Comparison of ENCODE assay signal across 8 cellular contexts in the genomic region with DNA sequence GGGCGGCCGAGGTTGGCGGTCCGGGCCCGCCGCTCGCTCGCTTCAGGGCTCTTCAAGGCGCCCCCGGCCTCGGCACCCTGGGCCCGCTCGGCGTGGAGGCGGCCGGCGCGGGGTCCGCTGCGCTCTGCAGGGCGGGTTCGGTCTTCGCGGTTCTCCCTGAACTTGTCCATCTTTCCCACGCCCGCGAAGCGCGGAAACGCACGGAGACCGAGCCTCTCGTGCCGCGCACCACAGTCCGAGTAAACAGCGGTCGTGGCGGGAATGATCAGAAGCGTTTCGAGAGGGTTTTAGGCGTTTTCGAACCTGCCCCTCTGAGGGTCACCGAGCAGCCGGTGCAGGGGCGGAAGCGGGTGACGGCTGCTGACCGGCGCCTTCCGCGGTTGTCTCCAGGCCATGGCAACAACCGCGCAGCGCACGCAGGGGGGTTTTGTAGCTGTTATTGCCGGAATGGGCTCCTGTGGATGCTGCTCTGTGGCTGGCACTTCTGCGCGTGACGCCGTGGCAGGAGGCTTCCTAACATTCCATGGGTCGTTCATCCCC. TPM values are rescaled to one million over a fixed set of nuclear protein-coding genes. Genes with fewer than 3 reads are reported as not detected.
A peak's percentile ranks its signal among the peaks of the same experiment; 100 is the strongest.
DNase-seq lines count a peak whose midpoint lies in the region; ATAC-seq, FAIRE-seq and TF ChIP-seq lines count a peak whose summit lies in the region.

No MANE protein-coding gene starts in this region.

- H2AFZ ChIP-seq in ACC112 (ENCODE audit: low read length, unreplicated experiment) (peak overlapping the region; percentile 55), Karpas-422 (ENCODE audit: low read length) (peak overlapping the region; percentile 54), astrocyte (ENCODE audit: low read depth, low read length) (peak overlapping the region; percentile 75), smooth muscle cell (ENCODE audit: low read depth) (peak overlapping the region; percentile 24)

- H3F3A ChIP-seq in smooth muscle cell (ENCODE audit: low read depth), result peaks cover 7% of the 10 kb centered on the region

- peaks cover 16% of the 10 kb centered on the region for H3K36me3 Mint-ChIP-seq in astrocyte (ENCODE audit: low read depth, unreplicated experiment)

- peaks cover 9% of the 10 kb centered on the region for H3K4me1 Mint-ChIP-seq in astrocyte (ENCODE audit: low read depth, unreplicated experiment)

- H3K9me2 ChIP-seq in Karpas-422 (replicated peaks; ENCODE audit: insufficient read depth, low read length), result no peaks in the 10 kb centered on the region

- peak overlapping the region; percentile 92 for H3K4me2 ChIP-seq in Karpas-422 (ENCODE audit: low read depth, low read length, poor library complexity, severe bottlenecking)
- peak overlapping the region; percentile 90 for H3K4me2 ChIP-seq in astrocyte (ENCODE audit: low read length)
- H3K4me2 ChIP-seq in smooth muscle cell, result peak overlapping the region; percentile 90

- peak overlapping the region; percentile 81 for H3K27ac Mint-ChIP-seq in astrocyte (ENCODE audit: unreplicated experiment)

- 2% methylated on average over 54 of the region's 62 CpGs for WGBS in smooth muscle cell (ENCODE audit: low lambda C conversion rate)

- H3K27me3 ChIP-seq in ACC112 (ENCODE audit: insufficient read depth, low read length) (no peaks in the 10 kb centered on the region), Karpas-422 (ENCODE audit: low read length) (no peaks in the 10 kb centered on the region), astrocyte (ENCODE audit: insufficient read depth, low read length) (no peaks in the 10 kb centered on the region), smooth muscle cell (ENCODE audit: low read depth) (no peaks in the 10 kb centered on the region)

- H3K4me1 ChIP-seq in ACC112 (ENCODE audit: control insufficient read depth, insufficient read depth, low read length, unreplicated experiment) (peaks cover 9% of the 10 kb centered on the region), Karpas-422 (ENCODE audit: low read length) (peaks cover 18% of the 10 kb centered on the region), astrocyte (ENCODE audit: insufficient read depth, low read length) (peaks cover 12% of the 10 kb centered on the region), smooth muscle cell (ENCODE audit: low read depth) (peaks cover 5% of the 10 kb centered on the region)

- H3K4me3 ChIP-seq in ACC112 (ENCODE audit: low read depth, low read length) (peak overlapping the region; percentile 95), GM12875 (ENCODE audit: low read depth, low read length) (peak overlapping the region; percentile 99), Karpas-422 (ENCODE audit: low read length) (peak overlapping the region; percentile 95), astrocyte (ENCODE audit: insufficient read depth, low read depth, low read length) (peak overlapping the region; percentile 91), smooth muscle cell (peak overlapping the region; percentile 76)

- H3K9ac ChIP-seq in Karpas-422 (ENCODE audit: low read length), result peak overlapping the region; percentile 97
- H3K9ac ChIP-seq in astrocyte (ENCODE audit: low read length), result peak overlapping the region; percentile 93
- H3K9ac ChIP-seq in smooth muscle cell (ENCODE audit: low read depth), result peak overlapping the region; percentile 81

- H3K79me2 ChIP-seq in ACC112 (ENCODE audit: control insufficient read depth, insufficient read depth, low read length, unreplicated experiment), result no peaks in the 10 kb centered on the region
- H3K79me2 ChIP-seq in Karpas-422 (ENCODE audit: low read length), result peaks cover 14% of the 10 kb centered on the region
- H3K79me2 ChIP-seq in astrocyte (ENCODE audit: insufficient read depth, low read length), result peaks cover 14% of the 10 kb centered on the region
- peaks cover 19% of the 10 kb centered on the region for H3K79me2 ChIP-seq in smooth muscle cell (ENCODE audit: low read depth)

- TF ChIP-seq CTCF in GM12875 (IDR thresholded peaks at IDR 0.05; ENCODE audit: borderline replicate concordance, insufficient read depth, low read depth, low read length), result no peak
- TF ChIP-seq CTCF in astrocyte (IDR thresholded peaks at IDR 0.05; ENCODE audit: insufficient read depth, low read depth, low read length), result no peak
- TF ChIP-seq CTCF in smooth muscle cell (IDR thresholded peaks at IDR 0.05; ENCODE audit: borderline replicate concordance, insufficient read depth, poor library complexity, severe bottlenecking), result no peak

- H4K20me1 ChIP-seq in Karpas-422 (ENCODE audit: insufficient read depth, low read depth, low read length) (no peaks in the 10 kb centered on the region), astrocyte (ENCODE audit: insufficient read depth, low read length) (peaks cover 17% of the 10 kb centered on the region), smooth muscle cell (ENCODE audit: low read depth) (peaks cover 20% of the 10 kb centered on the region)

- no peaks in the 10 kb centered on the region for H3K9me3 Mint-ChIP-seq in astrocyte (ENCODE audit: unreplicated experiment)

- H3K9me3 ChIP-seq in Karpas-422 (ENCODE audit: low read length) (no peaks in the 10 kb centered on the region), astrocyte (ENCODE audit: insufficient read depth, low read depth, low read length) (no peaks in the 10 kb centered on the region), smooth muscle cell (replicated peaks; ENCODE audit: low read depth) (no peaks in the 10 kb centered on the region)

- H3K4me3 Mint-ChIP-seq in astrocyte (ENCODE audit: unreplicated experiment), result peak overlapping the region; percentile 94

- peak; percentile 61 for DNase-seq in Karpas-422
- peak; percentile 16 for DNase-seq in astrocyte (ENCODE audit: low read depth)
- peak; percentile 48 for DNase-seq in iPS-NIHi11 (ENCODE audit: low spot score)
- no peak for DNase-seq in smooth muscle cell (lab: John Stamatoyannopoulos, UW; ENCODE audit: unreplicated experiment)

- H3K27me3 Mint-ChIP-seq in astrocyte (ENCODE audit: low read depth, unreplicated experiment), result no peaks in the 10 kb centered on the region

- H3K36me3 ChIP-seq in ACC112 (ENCODE audit: insufficient read depth, low read length) (no peaks in the 10 kb centered on the region), Karpas-422 (ENCODE audit: insufficient read depth, low read length) (peaks cover 4% of the 10 kb centered on the region; the same call in 1 of the 2 replicates), astrocyte (ENCODE audit: insufficient read depth, low read length) (peaks cover 11% of the 10 kb centered on the region), smooth muscle cell (ENCODE audit: low read depth) (peaks cover under 1% of the 10 kb centered on the region)

- FAIRE-seq in astrocyte (lab: Jason Lieb, UNC), result no peak

- ATAC-seq in GM21360 (IDR thresholded peaks at IDR 0.05; ENCODE audit: unreplicated experiment) (no peak), GM19467 (IDR thresholded peaks at IDR 0.05; ENCODE audit: unreplicated experiment) (no peak)

- H3K27ac ChIP-seq in ACC112 (ENCODE audit: low read depth, low read length) (peak overlapping the region; percentile 35; the same call in 1 of the 2 replicates), Karpas-422 (ENCODE audit: low read length) (no peak overlapping the region), astrocyte (ENCODE audit: low read depth, low read length) (peak overlapping the region; percentile 71), smooth muscle cell (ENCODE audit: low read depth) (peak overlapping the region; percentile 99)

RNA-seq across cellular contexts. Expression of a gene that starts 0.4 kb away (rescaled TPM):
- total RNA-seq in Karpas-422 (2014; rRNA removed; shearing (Covaris generic); ENCODE audit: low replicate concordance), result 43.3 and 53.5 TPM in 2 replicates
- 62.8 and 64.4 TPM in 2 replicates for total RNA-seq in astrocyte
- 52.0 and 121 TPM in 2 replicates for total RNA-seq in smooth muscle cell
- polyA plus RNA-seq in smooth muscle cell, result 163 and 178 TPM in 2 replicates

RNA-seq across cellular contexts. Expression of a gene that starts 8.4 kb away (rescaled TPM):
- total RNA-seq in Karpas-422 (2014; rRNA removed; shearing (Covaris generic); ENCODE audit: low replicate concordance), result 92.4 and 147 TPM in 2 replicates
- 67.3 and 68.1 TPM in 2 replicates for total RNA-seq in astrocyte
- 23.3 and 26.1 TPM in 2 replicates for total RNA-seq in smooth muscle cell
- 65.8 and 66.0 TPM in 2 replicates for polyA plus RNA-seq in smooth muscle cell

RNA-seq across cellular contexts. Expression of a gene that starts 40.6 kb away (rescaled TPM):
- total RNA-seq in Karpas-422 (2014; rRNA removed; shearing (Covaris generic); ENCODE audit: low replicate concordance), result 14.8 and 17.9 TPM in 2 replicates
- total RNA-seq in astrocyte (20.9 and 21.3 TPM in 2 replicates), smooth muscle cell (10.5 and 18.4 TPM in 2 replicates)
- polyA plus RNA-seq in smooth muscle cell, result 21.0 and 30.4 TPM in 2 replicates

RNA-seq across cellular contexts. Expression of a gene that starts 40.8 kb away (rescaled TPM):
- total RNA-seq in Karpas-422 (2014; rRNA removed; shearing (Covaris generic); ENCODE audit: low replicate concordance), result 21.7 and 55.7 TPM in 2 replicates
- total RNA-seq in astrocyte, result 11.1 and 15.0 TPM in 2 replicates
- 1.5 and 9.2 TPM in 2 replicates for total RNA-seq in smooth muscle cell
- polyA plus RNA-seq in smooth muscle cell, result 9.2 and 13.8 TPM in 2 replicates

Comparison
In these comparisons a context has a peak if more than half of its experiments do, and no peak if none do; other contexts are left out.
1. H2AFZ ChIP-seq: peak in every context shown above with its lines; median percentile 75 in astrocyte; 55 in ACC112; 54 in Karpas-422; 24 in smooth muscle cell.